ENCODE assay signal across 23 cellular contexts in the genomic region with DNA sequence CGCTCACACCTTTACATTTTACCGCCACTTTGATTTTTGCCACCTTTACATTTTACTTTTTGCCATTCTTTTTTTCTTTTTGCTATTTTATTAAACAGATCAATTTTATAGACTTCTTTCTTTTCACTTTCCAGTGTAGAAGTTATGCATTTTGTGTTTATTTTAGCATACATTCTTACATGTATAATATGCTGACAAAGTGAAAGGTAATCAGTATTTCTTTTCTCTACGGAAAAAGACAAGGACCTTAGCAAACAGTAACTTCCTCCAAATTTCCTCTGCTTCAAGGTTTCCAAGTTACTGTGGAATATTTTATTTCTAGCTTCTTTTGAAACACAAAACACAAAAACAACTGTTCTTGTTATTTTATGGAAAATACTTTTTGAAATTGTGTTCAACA.
A peak's percentile ranks its signal among the peaks of the same experiment; 100 is the strongest.
DNase-seq lines count a peak whose midpoint lies in the region; ATAC-seq, FAIRE-seq and TF ChIP-seq lines count a peak whose summit lies in the region.
"Had no signal": no experiment of that assay in that cellular context is flagged by ENCODE, and none has a peak within 500 bp of the region (broad histone marks: within the 10 kb centered on the region; RNA-seq: fewer than 3 reads in every experiment).

No MANE protein-coding gene starts in this region.

- DNase-seq in HepG2 (ENCODE audit: low spot score) = no peak
- DNase-seq in right lobe of liver = no peak
- DNase-seq in K562 (ENCODE audit: extremely low read depth in 1 of 4, low spot score in 3 of 4) = no peak
- DNase-seq in spleen = no peak
- DNase-seq in stimulated activated naive B cell treated with anti-CD40 and anti-IgM and Interleukin-4, amounts not matched to agents 10 μg/mL and 1 μg/mL and 100 μg/mL, for 72 hours = no peak
- no peak for DNase-seq in NCI-H1105 treated with DMSO at 0.1 percent for 48 hours (lab: John Stamatoyannopoulos, UW)
- DNase-seq: ACHN; AML-193; BE2C; CD4-positive, alpha-beta T cell; CD8-positive, alpha-beta memory T cell; DMS 273 treated with DMSO at 0.1 percent for 48 hours; DMS79; EL; GF-D8; GOT3; HFFc6 had no signal

- TF ChIP-seq RAD21 in HepG2 (CRISPR knock-in tag; IDR thresholded peaks at IDR 0.05) = no peak
- no peak for TF ChIP-seq RAD21 in K562 (CRISPR knock-in tag; conservative IDR thresholded peaks at IDR 0.05 in 1 of 2, IDR thresholded peaks at IDR 0.05 in 1 of 2)

- H3K9me1 ChIP-seq in K562 (ENCODE audit: control insufficient read depth, insufficient read depth, low read length) = no peaks in the 10 kb centered on the region

- H3K9me3 ChIP-seq in HepG2 (ENCODE audit: low read length) (peaks cover 6% of the 10 kb centered on the region; the same call in 1 of the 2 replicates), right lobe of liver (no peaks in the 10 kb centered on the region), K562 (replicated peaks; ENCODE audit: control insufficient read depth, insufficient read depth, low read depth, low read length) (peaks cover 2% of the 10 kb centered on the region), spleen (peaks cover 0 to 10% (median 0%) of the 10 kb centered on the region in 8 donors)
- H3K9me3 ChIP-seq: BE2C, HAP-1 had no signal

- CTCF ChIA-PET in HepG2 (lab: Yijun Ruan, JAX; ENCODE audit: low intra/inter-chr PET ratio, low total read pairs) = no interaction called here
- CTCF ChIA-PET in K562 (lab: Yijun Ruan, JAX; ENCODE audit: low intra/inter-chr PET ratio) = no interaction called here

- WGBS in HepG2 (ENCODE audit: low lambda C conversion rate) = 94% methylated on average over 3 of the region's 3 CpGs
- 80% methylated on average over 3 of the region's 3 CpGs for WGBS in right lobe of liver (ENCODE audit: insufficient coverage, low coverage, low lambda C conversion rate, missing lambda C conversion rate)
- WGBS in K562 (ENCODE audit: insufficient coverage, low coverage, missing lambda C conversion rate) = 100% methylated on average over 3 of the region's 3 CpGs
- 71 to 83% (median 80%) methylated on average over 3 of the region's 3 CpGs for WGBS in spleen, 5 donors

- no peak for TF ChIP-seq CTCF in HepG2 (CRISPR knock-in tag; IDR thresholded peaks at IDR 0.05)
- TF ChIP-seq CTCF in right lobe of liver (IDR thresholded peaks at IDR 0.05) = no peak
- TF ChIP-seq CTCF in K562 (IDR thresholded peaks at IDR 0.05 in 2 of 3, conservative IDR thresholded peaks at IDR 0.05 in 1 of 3; ENCODE audit: insufficient read depth in 2 of 3, low read depth in 1 of 3, low read length in 3 of 3) = no peak
- TF ChIP-seq CTCF in spleen (IDR thresholded peaks at IDR 0.05 in 8 of 11, conservative IDR thresholded peaks at IDR 0.05 in 3 of 11) = no peak

- H3K4me2 ChIP-seq in HepG2 (ENCODE audit: low read depth, low read length) (no peak overlapping the region), K562 (ENCODE audit: insufficient read depth, low read length) (no peak overlapping the region)

- H3K9me3 Mint-ChIP-seq in stimulated activated naive B cell treated with anti-CD40 and anti-IgM and Interleukin-4, amounts not matched to agents 10 μg/mL and 1 μg/mL and 100 μg/mL, for 72 hours = peaks cover 0 to 2% of the 10 kb centered on the region in 2 donors
- H3K9me3 Mint-ChIP-seq: CD4-positive, alpha-beta T cell; CD8-positive, alpha-beta memory T cell; HFFc6 had no signal

- H4K20me1 ChIP-seq in HepG2 (ENCODE audit: insufficient read depth, low read length) (no peaks in the 10 kb centered on the region), K562 (replicated peaks; ENCODE audit: control insufficient read depth, insufficient read depth, low read length) (no peaks in the 10 kb centered on the region)
- H4K20me1 ChIP-seq: BLaER1 treated with 17β-estradiol and CSF1 and Interleukin-3, amounts not matched to agents 10 nM and 100 nM had no signal

- H3K36me3 ChIP-seq in HepG2 (replicated peaks in 1 of 2; ENCODE audit: control insufficient read depth in 1 of 2, insufficient read depth in 2 of 2, low read length in 2 of 2) (no peaks in the 10 kb centered on the region), right lobe of liver (no peaks in the 10 kb centered on the region), K562 (ENCODE audit: control insufficient read depth, insufficient read depth, low read length) (no peaks in the 10 kb centered on the region), spleen (no peaks in the 10 kb centered on the region)
- H3K36me3 ChIP-seq: BE2C; BLaER1 treated with 17β-estradiol and CSF1 and Interleukin-3, amounts not matched to agents 10 nM and 100 nM; HAP-1 had no signal

- intact Hi-C loops in HepG2 (cut with micrococcal nuclease; ENCODE audit: unreplicated experiment) (loop anchor here (10.0 kb wide), 1 partner anchor 244 kb away; a partner anchor contains a TSS), right lobe of liver (cut with DNase I) (no loop called here), K562 (cut with micrococcal nuclease) (no loop called here), spleen (cut with DNase I; ENCODE audit: low total_unique reads) (no loop called here)

- H3K27me3 Mint-ChIP-seq in stimulated activated naive B cell treated with anti-CD40 and anti-IgM and Interleukin-4, amounts not matched to agents 10 μg/mL and 1 μg/mL and 100 μg/mL, for 72 hours = no peaks in the 10 kb centered on the region
- H3K27me3 Mint-ChIP-seq: CD4-positive, alpha-beta T cell; CD8-positive, alpha-beta memory T cell had no signal

- TF ChIP-seq EP300 in HepG2 (IDR thresholded peaks at IDR 0.05; ENCODE audit: low read depth in 2 of 2, low read length in 2 of 2) = no peak
- TF ChIP-seq EP300 in HepG2 (CRISPR knock-in tag; IDR thresholded peaks at IDR 0.05; ENCODE audit: borderline replicate concordance) = no peak
- no peak for TF ChIP-seq EP300 in K562 (IDR thresholded peaks at IDR 0.05; ENCODE audit: low read length)

- no peaks in the 10 kb centered on the region; a peak in 1 of 5 replicates for H3K27me3 ChIP-seq in HepG2 (ENCODE audit: control insufficient read depth in 1 of 2, insufficient read depth in 2 of 2, low read length in 2 of 2)
- H3K27me3 ChIP-seq in right lobe of liver = no peaks in the 10 kb centered on the region
- H3K27me3 ChIP-seq in K562 (ENCODE audit: control insufficient read depth in 2 of 2, insufficient read depth in 2 of 2, low read length in 2 of 2) = no peaks in the 10 kb centered on the region
- H3K27me3 ChIP-seq in spleen (replicated peaks in 1 of 7) = no peaks in the 10 kb centered on the region
- H3K27me3 ChIP-seq: BLaER1 treated with 17β-estradiol and CSF1 and Interleukin-3, amounts not matched to agents 10 nM and 100 nM had no signal

- H3K27ac ChIP-seq in HepG2 (ENCODE audit: extremely low read length, insufficient read depth, low read length) = no peak overlapping the region
- peak overlapping the region in 1 of 3 donors; percentile 55 for H3K27ac ChIP-seq in right lobe of liver
- no peak overlapping the region for H3K27ac ChIP-seq in K562 (ENCODE audit: extremely low read depth, low read depth, low read length)
- peak overlapping the region in 7 of 8 donors; percentile 63 to 84 (median 82) for H3K27ac ChIP-seq in spleen
- H3K27ac ChIP-seq: 22Rv1 had no signal

- no TSS peak for BruUV-seq in HepG2 (replicated peaks; lab: Mats Ljungman, UMichigan)
- no TSS peak for BruUV-seq in K562 (replicated peaks; lab: Mats Ljungman, UMichigan)

- H3K4me3 Mint-ChIP-seq in stimulated activated naive B cell treated with anti-CD40 and anti-IgM and Interleukin-4, amounts not matched to agents 10 μg/mL and 1 μg/mL and 100 μg/mL, for 72 hours = no peak overlapping the region
- H3K4me3 Mint-ChIP-seq: CD14-positive monocyte; CD4-positive, alpha-beta T cell; CD8-positive, alpha-beta memory T cell; HFFc6 had no signal

- H3K4me1 ChIP-seq in HepG2 (ENCODE audit: insufficient read depth, low read length) = peaks cover 38% of the 10 kb centered on the region
- H3K4me1 ChIP-seq in right lobe of liver = peaks cover 0 to 20% (median 2%) of the 10 kb centered on the region in 4 donors
- H3K4me1 ChIP-seq in K562 (replicated peaks in 1 of 2; ENCODE audit: control insufficient read depth in 2 of 2, insufficient read depth in 2 of 2, low read length in 2 of 2) = no peaks in the 10 kb centered on the region; a peak in 1 of 5 replicates
- peaks cover 0 to 22% (median 6%) of the 10 kb centered on the region in 6 donors for H3K4me1 ChIP-seq in spleen
- H3K4me1 ChIP-seq: BE2C, HAP-1 had no signal

- no peak for FAIRE-seq in HepG2 (lab: Jason Lieb, UNC)
- FAIRE-seq in K562 (lab: Jason Lieb, UNC) = no peak
- FAIRE-seq: D721Med, GM12891 had no signal

- H3K79me2 ChIP-seq in HepG2 (ENCODE audit: insufficient read depth, low read length) = no peaks in the 10 kb centered on the region
- no peaks in the 10 kb centered on the region for H3K79me2 ChIP-seq in K562 (ENCODE audit: control insufficient read depth, insufficient read depth, low read length)

- peaks cover 0 to 4% of the 10 kb centered on the region in 2 donors for H3K36me3 Mint-ChIP-seq in stimulated activated naive B cell treated with anti-CD40 and anti-IgM and Interleukin-4, amounts not matched to agents 10 μg/mL and 1 μg/mL and 100 μg/mL, for 72 hours
- H3K36me3 Mint-ChIP-seq: CD14-positive monocyte had no signal

- no peak overlapping the region for H3K4me3 ChIP-seq in HepG2 (replicated peaks in 1 of 3; ENCODE audit: insufficient read depth in 1 of 3, low read depth in 2 of 3, low read length in 3 of 3)
- H3K4me3 ChIP-seq in right lobe of liver = no peak overlapping the region
- no peak overlapping the region for H3K4me3 ChIP-seq in K562
- no peak overlapping the region for H3K4me3 ChIP-seq in spleen
- H3K4me3 ChIP-seq: BLaER1 treated with 17β-estradiol and CSF1 and Interleukin-3, amounts not matched to agents 10 nM and 100 nM; HAP-1 had no signal

- ATAC-seq in HepG2 = no peak
- ATAC-seq in right lobe of liver = no peak
- ATAC-seq in K562 = no peak
- no peak for ATAC-seq in stimulated activated naive B cell treated with anti-CD40 and anti-IgM and Interleukin-4, amounts not matched to agents 10 μg/mL and 1 μg/mL and 100 μg/mL, for 72 hours (replicated peaks)

- H2AFZ ChIP-seq in HepG2 (ENCODE audit: low read length) (no peak overlapping the region), K562 (ENCODE audit: low read depth, low read length) (no peak overlapping the region)

- H3K4me1 Mint-ChIP-seq in stimulated activated naive B cell treated with anti-CD40 and anti-IgM and Interleukin-4, amounts not matched to agents 10 μg/mL and 1 μg/mL and 100 μg/mL, for 72 hours = peaks cover 14 to 20% of the 10 kb centered on the region in 2 donors

- H3K9ac ChIP-seq in HepG2 (ENCODE audit: insufficient read depth, low read depth, low read length) = no peak overlapping the region
- no peak overlapping the region for H3K9ac ChIP-seq in K562 (ENCODE audit: insufficient read depth in 1 of 2, low read depth in 2 of 2, low read length in 2 of 2)

- TF ChIP-seq POLR2A in HepG2 (IDR thresholded peaks at IDR 0.05; ENCODE audit: insufficient read depth in 1 of 2, low read depth in 2 of 2, low read length in 2 of 2) (no peak), right lobe of liver (IDR thresholded peaks at IDR 0.05) (no peak), K562 (conservative IDR thresholded peaks at IDR 0.05) (no peak), spleen (IDR thresholded peaks at IDR 0.05) (no peak)

- POLR2A ChIA-PET in HepG2 (lab: Yijun Ruan, JAX) (no interaction called here), K562 (lab: Yijun Ruan, JAX) (no interaction called here)

- no peak overlapping the region for H3K27ac Mint-ChIP-seq in stimulated activated naive B cell treated with anti-CD40 and anti-IgM and Interleukin-4, amounts not matched to agents 10 μg/mL and 1 μg/mL and 100 μg/mL, for 72 hours
- H3K27ac Mint-ChIP-seq: CD14-positive monocyte; CD4-positive, alpha-beta T cell; CD8-positive, alpha-beta memory T cell; HFFc6 had no signal

- in situ Hi-C loops in HepG2 (cut with HindIII; ENCODE audit: extremely low pct_ligation_motif_present, low pct_unique_long_range_greater_than_20kb) = no loop called here
- in situ Hi-C loops in K562 (cut with MboI) = no loop called here

Comparison
In these comparisons a context has a peak if more than half of its experiments do, and no peak if none do; other contexts are left out.
1. H3K27ac ChIP-seq: peak in spleen (7 of 8); none in HepG2 (single experiment) and K562 (single experiment).